Comparison of ENCODE assay signal across 8 cellular contexts in the genomic region with DNA sequence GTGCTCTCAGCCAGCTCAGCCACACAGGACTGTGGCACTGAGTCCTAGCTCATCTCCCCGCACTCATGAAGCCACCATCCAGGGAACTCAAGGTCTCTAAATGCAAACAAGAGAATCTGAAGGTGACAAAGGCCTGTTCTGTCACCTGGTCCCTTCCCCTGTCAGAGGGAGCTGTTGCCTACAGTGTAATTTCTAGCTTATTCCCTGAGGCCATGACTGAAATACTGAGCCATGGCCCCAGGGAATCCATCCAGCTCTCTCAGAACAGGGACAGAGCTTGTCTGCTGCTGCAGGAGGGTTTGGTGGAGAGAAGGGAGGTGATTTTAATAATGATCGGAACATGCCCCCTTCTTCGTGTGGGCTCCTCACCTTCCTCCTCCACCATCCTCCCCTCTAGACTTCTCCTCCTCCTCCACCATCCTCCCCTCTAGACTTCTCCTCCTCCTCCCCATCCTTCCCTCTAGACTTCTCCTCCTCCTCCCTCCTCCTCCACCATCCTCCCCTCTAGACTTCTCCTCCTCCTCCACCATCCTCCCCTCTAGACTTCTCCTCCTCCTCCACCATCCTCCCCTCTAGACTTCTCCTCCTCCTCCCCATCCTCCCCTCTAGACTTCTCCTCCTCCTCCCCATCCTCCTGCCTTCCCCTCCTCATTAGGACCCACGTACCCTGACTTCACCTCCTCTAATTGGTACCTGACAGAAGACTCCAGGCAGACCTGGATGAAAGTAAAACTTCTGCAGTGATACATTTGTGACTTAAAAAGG.
DNase-seq lines count a peak whose midpoint lies in the region; ATAC-seq and TF ChIP-seq lines count a peak whose summit lies in the region.

No MANE protein-coding gene starts in this region.

- H3K4me3 ChIP-seq in heart left ventricle = no peak overlapping the region

- H3K27ac ChIP-seq in heart left ventricle = no peak overlapping the region

- ATAC-seq in heart left ventricle (peak in 3 of 4 donors; percentile 11 to 80 (median 55)), HG03521 (IDR thresholded peaks at IDR 0.05; ENCODE audit: unreplicated experiment) (no peak), GM18873 (IDR thresholded peaks at IDR 0.05; ENCODE audit: low FRiP score, unreplicated experiment) (no peak), GM21619 (IDR thresholded peaks at IDR 0.05; ENCODE audit: unreplicated experiment) (no peak)

- 58 to 89% (median 80%) methylated on average over 4 of the region's 4 CpGs for WGBS in heart left ventricle, 4 donors

- TF ChIP-seq POLR2A in heart left ventricle (IDR thresholded peaks at IDR 0.05) = no peak

- TF ChIP-seq CTCF in heart left ventricle (IDR thresholded peaks at IDR 0.05) = no peak

- no peaks in the 10 kb centered on the region for H3K9me3 ChIP-seq in heart left ventricle

- no peaks in the 10 kb centered on the region for H3K36me3 ChIP-seq in heart left ventricle

- intact Hi-C loops in heart left ventricle (cut with DNase I) = no loop called here

- H3K4me1 ChIP-seq in heart left ventricle = no peaks in the 10 kb centered on the region

- DNase-seq in activated CD8-positive, alpha-beta memory T cell treated with anti-CD3 and anti-CD28 coated beads for 24 hours = peak; percentile 58
- no peak for DNase-seq in activated CD8-positive, alpha-beta memory T cell treated with anti-CD3 and anti-CD28 coated beads, Interleukin-2, amount 50 U/mL, for 4 hours
- DNase-seq in SKM-1 treated with dmso at 0.1 percent for 144 hours (lab: John Stamatoyannopoulos, UW; ENCODE audit: unreplicated experiment) (peak; percentile 28), heart left ventricle (peak in 2 of 5 donors; percentile 46 to 76)
- DNase-seq in stimulated activated CD8-positive, alpha-beta memory T cell treated with anti-CD3 and anti-CD28 coated beads, Interleukin-15, amount 100 ng/mL, for 24 hours (ENCODE audit: low read depth) = peak; percentile 11

- peaks cover 0 to 35% (median 0%) of the 10 kb centered on the region in 9 donors for H3K27me3 ChIP-seq in heart left ventricle

Comparison
In these comparisons a context has a peak if more than half of its experiments do, and no peak if none do; other contexts are left out.
1. ATAC-seq: peak in heart left ventricle (3 of 4); none in HG03521 (single experiment), GM18873 (single experiment) and GM21619 (single experiment).